ENCODE assay signal across 15 cellular contexts in the genomic region with DNA sequence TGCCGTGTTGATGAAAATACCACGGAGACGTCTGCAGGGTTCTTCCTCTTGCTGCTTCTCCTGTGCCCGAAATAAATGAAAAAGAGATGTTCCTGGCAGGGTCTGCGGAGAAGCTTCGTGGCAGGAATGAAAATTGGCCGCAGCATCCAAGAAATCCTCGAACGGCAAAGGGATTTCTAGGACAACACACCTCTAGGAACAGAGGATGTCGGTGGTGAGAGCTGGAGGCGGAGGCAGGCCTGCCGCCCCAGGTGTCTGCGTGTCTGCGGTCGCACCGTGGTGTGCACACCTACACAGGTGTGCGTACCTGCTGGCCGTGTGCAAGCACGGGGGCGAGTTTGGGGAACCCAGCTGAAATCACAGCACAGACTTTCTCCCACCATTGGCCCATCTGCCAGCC. TPM values are rescaled to one million over a fixed set of nuclear protein-coding genes. Genes with fewer than 3 reads are reported as not detected.
DNase-seq lines count a peak whose midpoint lies in the region; ATAC-seq and TF ChIP-seq lines count a peak whose summit lies in the region.
"Had no signal": no experiment of that assay in that cellular context is flagged by ENCODE, and none has a peak within 500 bp of the region (broad histone marks: within the 10 kb centered on the region; RNA-seq: fewer than 3 reads in every experiment).

No MANE protein-coding gene starts in this region.

- no peak overlapping the region for H3K4me2 ChIP-seq in Karpas-422 (ENCODE audit: low read depth, low read length, poor library complexity, severe bottlenecking)
- H3K4me2 ChIP-seq: KMS-11 had no signal

- TF ChIP-seq POLR2A in heart left ventricle (IDR thresholded peaks at IDR 0.05) = no peak

- H3K9ac ChIP-seq in Karpas-422 (ENCODE audit: low read length) = no peak overlapping the region
- H3K9ac ChIP-seq: KMS-11 had no signal

- peak; percentile 16 for ATAC-seq in WTC11
- peak; percentile 1 to 39 (median 18) for ATAC-seq in heart left ventricle
- no peak for ATAC-seq in upper lobe of right lung
- no peak for ATAC-seq in HG03460 (IDR thresholded peaks at IDR 0.05; ENCODE audit: unreplicated experiment)

- H3K27me3 Mint-ChIP-seq in WTC11 (ENCODE audit: low read depth) = no peaks in the 10 kb centered on the region; the same call in 1 of the 2 replicates

- H3K9me2 ChIP-seq in Karpas-422 (replicated peaks; ENCODE audit: insufficient read depth, low read length) = no peaks in the 10 kb centered on the region

- H3K79me2 ChIP-seq in Karpas-422 (ENCODE audit: low read length) = no peaks in the 10 kb centered on the region

- H3K4me1 ChIP-seq in Karpas-422 (ENCODE audit: low read length) = no peaks in the 10 kb centered on the region
- peaks cover 0 to 21% (median 0%) of the 10 kb centered on the region in 12 donors for H3K4me1 ChIP-seq in heart left ventricle
- H3K4me1 ChIP-seq in upper lobe of right lung = no peaks in the 10 kb centered on the region

- POLR2A ChIA-PET in WTC11 (lab: Charles Lee) = no interaction called here

- peaks cover 19% of the 10 kb centered on the region for H3K4me1 Mint-ChIP-seq in WTC11

- no peaks in the 10 kb centered on the region for H4K20me1 ChIP-seq in Karpas-422 (ENCODE audit: insufficient read depth, low read depth, low read length)

- no peaks in the 10 kb centered on the region for H3K36me3 ChIP-seq in Karpas-422 (ENCODE audit: insufficient read depth, low read length)
- no peaks in the 10 kb centered on the region for H3K36me3 ChIP-seq in heart left ventricle
- no peaks in the 10 kb centered on the region for H3K36me3 ChIP-seq in upper lobe of right lung
- H3K36me3 ChIP-seq: gastroesophageal sphincter, vagina had no signal

- H3K36me3 Mint-ChIP-seq in WTC11 = no peaks in the 10 kb centered on the region

- 33 to 50% (median 43%) methylated on average over 20 of the region's 20 CpGs for WGBS in heart left ventricle, 4 donors

- no peaks in the 10 kb centered on the region for H3K27me3 ChIP-seq in Karpas-422 (ENCODE audit: low read length)
- no peaks in the 10 kb centered on the region for H3K27me3 ChIP-seq in heart left ventricle
- peaks cover under 1% of the 10 kb centered on the region for H3K27me3 ChIP-seq in upper lobe of right lung
- H3K27me3 ChIP-seq: gastroesophageal sphincter, vagina had no signal

- DNase-seq in Karpas-422 (peak; percentile 31), WTC11 (ENCODE audit: low spot score) (no peak), heart left ventricle (no peak), posterior cingulate gyrus (peak in 7 of 10 donors; percentile 34 to 89 (median 36)), upper lobe of right lung (no peak), DMS153 treated with DMSO at 0.1 percent for 48 hours (lab: John Stamatoyannopoulos, UW; ENCODE audit: unreplicated experiment) (no peak)
- DNase-seq: dermis blood vessel endothelial cell; NCI-H1105; stimulated activated CD4-positive, alpha-beta T cell treated with anti-CD3 and anti-CD28 coated beads, Interleukin-1b, Interleukin-23, amount 100 ng/mL, for 48 hours had no signal

- no peak overlapping the region for H3K27ac Mint-ChIP-seq in WTC11

- no peak overlapping the region for H3K4me3 Mint-ChIP-seq in WTC11

- H3K4me3 ChIP-seq in Karpas-422 (ENCODE audit: low read length) = no peak overlapping the region
- no peak overlapping the region for H3K4me3 ChIP-seq in heart left ventricle
- no peak overlapping the region for H3K4me3 ChIP-seq in upper lobe of right lung
- H3K4me3 ChIP-seq: gastroesophageal sphincter, vagina had no signal

- CTCF ChIA-PET in WTC11 (lab: Charles Lee) = interaction anchor here (1.1 to 2.2 kb wide), 5 partner anchors 10 to 425 kb away, joined by 4 to 13 read pairs (median 4); a partner anchor contains a TSS

- intact Hi-C loops in heart left ventricle (cut with DNase I) = no loop called here
- intact Hi-C loops in posterior cingulate gyrus (cut with DNase I) = no loop called here
- intact Hi-C loops in upper lobe of right lung (cut with DNase I) = no loop called here

- TF ChIP-seq CTCF in WTC11 (IDR thresholded peaks at IDR 0.05) (no peak), heart left ventricle (IDR thresholded peaks at IDR 0.05) (no peak), upper lobe of right lung (IDR thresholded peaks at IDR 0.05) (no peak)

- no peak overlapping the region for H3K27ac ChIP-seq in Karpas-422 (ENCODE audit: low read length)
- H3K27ac ChIP-seq in heart left ventricle = peak overlapping the region; percentile 15 to 95 (median 79)
- no peak overlapping the region for H3K27ac ChIP-seq in upper lobe of right lung
- H3K27ac ChIP-seq: epithelial cell of prostate, KMS-11, vagina had no signal

- H3K9me3 ChIP-seq in Karpas-422 (ENCODE audit: low read length) = no peaks in the 10 kb centered on the region
- no peaks in the 10 kb centered on the region for H3K9me3 ChIP-seq in heart left ventricle
- H3K9me3 ChIP-seq in upper lobe of right lung = no peaks in the 10 kb centered on the region
- H3K9me3 ChIP-seq: gastroesophageal sphincter, vagina had no signal

- no peak overlapping the region for H2AFZ ChIP-seq in Karpas-422 (ENCODE audit: low read length)

- peaks cover 10% of the 10 kb centered on the region; the same call in 1 of the 2 replicates for H3K9me3 Mint-ChIP-seq in WTC11

TF ChIP-seq in WTC11, 78 proteins besides CTCF, POLR2A, EP300 and RAD21:
- no peak for TF ChIP-seq TEAD4 (CRISPR knock-in tag; IDR thresholded peaks at IDR 0.05)
- 0 out of 2 replicates have a peak, but pooled peaks have one; percentile 53 for TF ChIP-seq FOXP1 (CRISPR knock-in tag; IDR thresholded peaks at IDR 0.05; ENCODE audit: borderline replicate concordance)
- no peak for TF ChIP-seq GABPB1 (CRISPR knock-in tag; IDR thresholded peaks at IDR 0.05)

RNA-seq across cellular contexts. Expression of a gene that starts 43.4 kb away (rescaled TPM):
- 0.40 TPM in 1 of 2 replicates, not detected in the other for total RNA-seq in Karpas-422 (2014; rRNA removed; shearing (Covaris generic); ENCODE audit: low replicate concordance)
- total RNA-seq in WTC11 (2021) (1.9 to 3.3 TPM (median 3.2 TPM) in 3 replicates), heart left ventricle (under 1 TPM in 3 of 9 donors, not detected in 6; 0.13 to 0.77 (median 0.27) TPM), upper lobe of right lung (20.0 TPM)
- polyA plus RNA-seq in heart left ventricle = under 1 TPM in 1 of 2 donors, not detected in 1; 0.11 TPM
- total RNA-seq: dermis blood vessel endothelial cell, liver had no signal
- polyA plus RNA-seq: liver had no signal

RNA-seq across cellular contexts. Expression of a gene that starts 51.9 kb away (rescaled TPM):
- total RNA-seq in Karpas-422 (2014; rRNA removed; shearing (Covaris generic); ENCODE audit: low replicate concordance) = 26.1 and 34.6 TPM in 2 replicates
- total RNA-seq in WTC11 (2021) (46.5 to 47.6 TPM (median 47.5 TPM) in 3 replicates), heart left ventricle (10 to 100 TPM; 13.0 to 29.6 (median 21.7) TPM), upper lobe of right lung (35.6 TPM)
- 10 to 100 TPM in 1 of 2 donors, 1 to 10 TPM in 1; 9.2 to 10.1 TPM for polyA plus RNA-seq in heart left ventricle

Comparison
In these comparisons a context has a peak if more than half of its experiments do, and no peak if none do; other contexts are left out.
1. DNase-seq: peak in Karpas-422 (single experiment) and posterior cingulate gyrus (7 of 10); none in WTC11 (single experiment), heart left ventricle (0 of 5), upper lobe of right lung (single experiment) and DMS153 treated with DMSO at 0.1 percent for 48 hours (single experiment).
2. H3K27ac ChIP-seq: peak in heart left ventricle (12 of 12); none in Karpas-422 (single experiment) and upper lobe of right lung (single experiment).
3. ATAC-seq: peak in WTC11 (single experiment) and heart left ventricle (4 of 4); none in upper lobe of right lung (single experiment) and HG03460 (single experiment).